ENCODE assay signal across 8 cellular contexts in the genomic region with DNA sequence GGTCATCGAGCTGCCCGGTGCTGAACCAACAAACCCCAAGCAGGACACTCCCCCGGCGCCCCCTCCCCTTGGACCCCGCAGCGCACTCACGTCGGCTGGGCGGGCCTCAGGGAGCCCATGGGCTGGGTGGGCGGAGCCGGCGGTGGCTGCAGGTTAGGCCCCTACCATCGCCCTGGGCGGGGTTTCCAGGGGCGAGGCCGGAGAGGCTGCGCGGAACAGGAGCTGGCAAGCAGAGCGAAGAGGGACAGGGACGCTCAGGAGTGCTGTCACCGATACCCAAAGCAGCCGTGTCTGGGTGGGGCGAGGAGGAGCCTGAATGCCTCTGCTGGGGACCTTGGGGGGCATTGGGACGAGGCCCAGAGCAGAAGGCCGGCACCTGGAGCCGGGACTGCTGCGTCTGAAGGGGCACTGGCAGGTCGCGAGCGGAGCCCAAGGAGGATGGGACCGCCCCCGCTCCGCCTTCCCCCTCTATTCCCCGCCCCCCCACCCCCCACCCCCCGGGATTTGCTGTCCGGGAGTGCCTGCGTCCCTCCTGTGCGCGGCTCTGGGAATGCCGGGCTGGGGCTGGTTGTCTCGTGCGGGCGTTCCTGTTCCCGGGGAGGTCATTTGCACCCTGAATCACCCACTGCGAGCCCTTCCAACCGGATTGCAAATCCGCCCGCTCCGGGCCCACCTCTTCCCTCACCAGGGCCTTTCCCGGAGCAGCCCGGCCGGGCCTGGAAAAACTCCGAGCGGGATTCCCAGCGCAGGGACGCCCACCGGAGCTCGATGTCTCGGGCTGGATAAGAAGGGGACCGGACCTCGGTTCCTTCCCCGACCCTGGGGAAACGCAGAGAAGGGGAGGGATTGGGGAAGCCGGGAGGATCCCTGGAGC. TPM values are rescaled to one million over a fixed set of nuclear protein-coding genes. Genes with fewer than 3 reads are reported as not detected.
A peak's percentile ranks its signal among the peaks of the same experiment; 100 is the strongest.
DNase-seq lines count a peak whose midpoint lies in the region; ATAC-seq, FAIRE-seq and TF ChIP-seq lines count a peak whose summit lies in the region.

No MANE protein-coding gene starts in this region.

- peak overlapping the region; percentile 65 for H3K4me3 Mint-ChIP-seq in osteocyte (ENCODE audit: unreplicated experiment)

- TF ChIP-seq RAD21 in Ishikawa (IDR thresholded peaks at IDR 0.05; ENCODE audit: low read depth), result no peak

- H3K27ac ChIP-seq in C4-2B, result peak overlapping the region; percentile 22; the same call in 1 of the 2 replicates

- peaks cover 31% of the 10 kb centered on the region for H3K27me3 Mint-ChIP-seq in osteocyte (ENCODE audit: unreplicated experiment)

- DNase-seq in SHP77 (lab: John Stamatoyannopoulos, UW), result peak; percentile 56 to 81
- DNase-seq in activated effector memory CD4-positive, alpha-beta T cell treated with Interleukin-2 at 50 U/mL for 16 hours, result peak; percentile 60
- DNase-seq in frontal cortex (ENCODE audit: low spot score in 2 of 2), result peak; percentile 74 to 76
- no peak for DNase-seq in osteocyte (ENCODE audit: extremely low spot score, unreplicated experiment)
- peak; percentile 93 for DNase-seq in ureter (ENCODE audit: low spot score)

- H3K27ac Mint-ChIP-seq in osteocyte (ENCODE audit: unreplicated experiment), result no peak overlapping the region

- H3K9me3 Mint-ChIP-seq in osteocyte (ENCODE audit: unreplicated experiment), result no peaks in the 10 kb centered on the region

- H3K4me1 Mint-ChIP-seq in osteocyte (ENCODE audit: unreplicated experiment), result peaks cover 27% of the 10 kb centered on the region

- H3K36me3 Mint-ChIP-seq in osteocyte (ENCODE audit: unreplicated experiment), result peaks cover 5% of the 10 kb centered on the region

- ATAC-seq in GM19397 (IDR thresholded peaks at IDR 0.05; ENCODE audit: unreplicated experiment), result peak; percentile 52

- TF ChIP-seq EP300 in Ishikawa (IDR thresholded peaks at IDR 0.05; ENCODE audit: borderline replicate concordance), result no peak

- TF ChIP-seq CTCF in C4-2B (conservative IDR thresholded peaks at IDR 0.05) (no peak), osteocyte (IDR thresholded peaks at IDR 0.05) (no peak)

- FAIRE-seq in frontal cortex (lab: Jason Lieb, UNC), result no peak

TF ChIP-seq in Ishikawa, 13 proteins besides CTCF, POLR2A, EP300 and RAD21:
- TF ChIP-seq, protein P1, sequence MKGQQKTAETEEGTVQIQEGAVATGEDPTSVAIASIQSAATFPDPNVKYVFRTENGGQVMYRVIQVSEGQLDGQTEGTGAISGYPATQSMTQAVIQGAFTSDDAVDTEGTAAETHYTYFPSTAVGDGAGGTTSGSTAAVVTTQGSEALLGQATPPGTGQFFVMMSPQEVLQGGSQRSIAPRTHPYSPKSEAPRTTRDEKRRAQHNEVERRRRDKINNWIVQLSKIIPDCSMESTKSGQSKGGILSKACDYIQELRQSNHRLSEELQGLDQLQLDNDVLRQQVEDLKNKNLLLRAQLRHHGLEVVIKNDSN (IDR thresholded peaks at IDR 0.05), result no peak
- TF ChIP-seq TEAD4 (IDR thresholded peaks at IDR 0.05) (no peak), TAF1 (IDR thresholded peaks at IDR 0.05; ENCODE audit: low read depth) (peak; percentile 32; the same call in 1 of the 2 replicates), ZBTB7A (IDR thresholded peaks at IDR 0.05; ENCODE audit: low read depth) (peak; percentile 97)
- TF ChIP-seq, protein P2, sequence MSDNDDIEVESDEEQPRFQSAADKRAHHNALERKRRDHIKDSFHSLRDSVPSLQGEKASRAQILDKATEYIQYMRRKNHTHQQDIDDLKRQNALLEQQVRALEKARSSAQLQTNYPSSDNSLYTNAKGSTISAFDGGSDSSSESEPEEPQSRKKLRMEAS (IDR thresholded peaks at IDR 0.05), result peak; percentile 15

RNA-seq across cellular contexts. Expression of a gene that starts 0.9 kb away (rescaled TPM):
- total RNA-seq in frontal cortex (1.2 TPM), osteocyte (0.99 and 1.6 TPM in 2 replicates), ureter (100 TPM)

RNA-seq across cellular contexts. Expression of a gene that starts 58.8 kb away (rescaled TPM):
- 13.9 TPM for total RNA-seq in frontal cortex
- 41.0 and 41.7 TPM in 2 replicates for total RNA-seq in osteocyte
- total RNA-seq in ureter, result 66.9 TPM

Comparison
In these comparisons a context has a peak if more than half of its experiments do, and no peak if none do; other contexts are left out.
1. RNA of a gene that starts 0.9 kb away (total RNA-seq): 100 TPM in ureter (single experiment); 0.99 to 1.6 TPM in osteocyte and 1.2 TPM in frontal cortex (single experiment); every median in the first group is over 10 times any median in the second.